In genomic region chr3:134803652-134804051, GRCh38 we compare ENCODE assay signal across 14 cellular contexts.
"Had no signal": no experiment of that assay in that cellular context is flagged by ENCODE, and none has a peak within 500 bp of the region (broad histone marks: within the 10 kb centered on the region; RNA-seq: fewer than 3 reads in every experiment).

No MANE protein-coding gene starts in this region.

- H3K9me3 Mint-ChIP-seq: nephron, T-cell, WTC11 had no signal

- H3K27ac Mint-ChIP-seq: nephron; stimulated activated naive CD8-positive, alpha-beta T cell treated with anti-CD3 and anti-CD28 coated beads, Interleukin-15, amount 100 ng/mL, for 72 hours; T-cell; WTC11 had no signal

- FAIRE-seq: islet of Langerhans, pancreas had no signal

- DNase-seq: cerebellar nuclear complex; heart left ventricle; mesenchymal stem cell; pancreas; psoas muscle; right cardiac atrium; stimulated activated CD4-positive, alpha-beta T cell treated with anti-CD3 and anti-CD28 coated beads, Interleukin-4, amount 100 ng/mL, for 24 hours; T-cell; T1000; uterus had no signal

- H3K36me3 Mint-ChIP-seq: T-cell, WTC11 had no signal

- ATAC-seq: heart left ventricle, pancreas, right cardiac atrium, WTC11 had no signal

- H3K4me3 Mint-ChIP-seq: nephron, T-cell, WTC11 had no signal
